Comparison of ENCODE assay signal across 8 cellular contexts in the genomic region with DNA sequence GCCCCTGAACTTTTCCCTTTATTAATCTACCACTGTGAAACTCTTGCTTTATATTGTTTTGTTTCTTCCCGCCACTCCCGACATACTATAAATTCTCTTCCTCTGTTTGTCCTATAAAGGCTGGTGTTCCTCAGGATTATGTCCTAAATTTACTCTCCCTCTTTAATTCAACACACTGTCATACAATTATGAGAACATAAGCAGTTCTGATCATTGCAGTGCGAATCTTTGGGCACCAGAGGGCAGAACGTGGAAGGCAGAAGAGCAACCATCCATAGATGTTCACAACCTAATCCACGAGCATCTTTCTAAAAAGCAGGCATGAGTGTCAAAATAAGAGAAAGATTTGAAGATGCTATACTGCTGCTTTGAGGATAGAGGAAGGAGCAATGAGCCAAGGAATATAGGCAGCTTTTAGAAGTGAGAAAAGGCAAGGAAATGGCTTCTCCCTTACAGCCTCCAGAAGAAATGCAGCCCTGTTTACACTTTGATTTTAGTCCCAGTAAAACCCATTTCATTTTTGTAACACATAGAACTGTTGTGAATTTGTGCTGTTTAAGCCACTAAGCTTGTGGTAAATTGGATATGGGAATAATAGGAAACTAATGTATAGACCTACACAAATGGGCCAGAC.
A peak's percentile ranks its signal among the peaks of the same experiment; 100 is the strongest.
DNase-seq lines count a peak whose midpoint lies in the region; ATAC-seq and TF ChIP-seq lines count a peak whose summit lies in the region.

No MANE protein-coding gene starts in this region.

- no peaks in the 10 kb centered on the region for H3K9me3 ChIP-seq in right lobe of liver

- 30% methylated on average over 5 of the region's 5 CpGs for WGBS in right lobe of liver (ENCODE audit: insufficient coverage, low coverage, low lambda C conversion rate, missing lambda C conversion rate)

- H3K4me1 ChIP-seq in right lobe of liver: peaks cover 0 to 18% (median 7%) of the 10 kb centered on the region in 4 donors

- H3K27me3 ChIP-seq in brain microvascular endothelial cell (replicated peaks): no peaks in the 10 kb centered on the region
- no peaks in the 10 kb centered on the region for H3K27me3 ChIP-seq in right lobe of liver

- no peak for TF ChIP-seq POLR2A in right lobe of liver (IDR thresholded peaks at IDR 0.05)

- H3K4me3 ChIP-seq in GM12864 (ENCODE audit: low read depth, low read length) (no peak overlapping the region), HFF-Myc (replicated peaks; ENCODE audit: low read depth, low read length) (no peak overlapping the region), brain microvascular endothelial cell (ENCODE audit: low read depth, low read length) (no peak overlapping the region), right lobe of liver (no peak overlapping the region)

- TF ChIP-seq CTCF in C4-2B (conservative IDR thresholded peaks at IDR 0.05) (peak; percentile 83), GM12864 (IDR thresholded peaks at IDR 0.05; ENCODE audit: low read depth, low read length, missing control alignments) (peak; percentile 74), HFF-Myc (IDR thresholded peaks at IDR 0.05; ENCODE audit: low read depth, low read length, missing control alignments) (peak; percentile 80), brain microvascular endothelial cell (IDR thresholded peaks at IDR 0.05; ENCODE audit: low read depth, low read length, missing control alignments) (peak; percentile 90), right lobe of liver (IDR thresholded peaks at IDR 0.05) (peak; percentile 60 to 68 (median 62))

- intact Hi-C loops in right lobe of liver (cut with DNase I): no loop called here

- in situ Hi-C loops in brain microvascular endothelial cell (cut with HindIII; ENCODE audit: low pct_ligation_motif_present, low sequenced_read_pairs): no loop called here

- H3K27ac ChIP-seq in C4-2B (no peak overlapping the region), brain microvascular endothelial cell (no peak overlapping the region), right lobe of liver (no peak overlapping the region)

- no peak for DNase-seq in GM12864 (ENCODE audit: low read depth)
- peak; percentile 17 for DNase-seq in HFF-Myc (ENCODE audit: extremely low read depth, low read depth)
- DNase-seq in NCI-H345 (lab: John Stamatoyannopoulos, UW): peak; percentile 12
- DNase-seq in brain microvascular endothelial cell: peak; percentile 47
- peak in 1 of 3 donors; percentile 45 for DNase-seq in right lobe of liver
- no peak for DNase-seq in GOT3 (lab: John Stamatoyannopoulos, UW)
- DNase-seq in occipital lobe (lab: John Stamatoyannopoulos, UW): no peak

- ATAC-seq in right lobe of liver: peak; percentile 72 to 88 (median 84)

- H3K36me3 ChIP-seq in brain microvascular endothelial cell (replicated peaks) (no peaks in the 10 kb centered on the region), right lobe of liver (peaks cover 0 to 7% (median 2%) of the 10 kb centered on the region in 4 donors)

Comparison
In these comparisons a context has a peak if more than half of its experiments do, and no peak if none do; other contexts are left out.
1. DNase-seq: peak in HFF-Myc (single experiment), NCI-H345 (single experiment) and brain microvascular endothelial cell (single experiment); none in GM12864 (single experiment), GOT3 (single experiment) and occipital lobe (single experiment).
2. Peak in every context shown above with its lines, with median percentiles within 50 percentile points of each other: CTCF ChIP-seq.